9 cellular contexts compared by ENCODE assay signal in genomic region chr6:112254921-112255320, GRCh38. TPM values are rescaled to one million over a fixed set of nuclear protein-coding genes. Genes with fewer than 3 reads are reported as not detected.
DNase-seq lines count a peak whose midpoint lies in the region; ATAC-seq, FAIRE-seq and TF ChIP-seq lines count a peak whose summit lies in the region.
"Had no signal": no experiment of that assay in that cellular context is flagged by ENCODE, and none has a peak within 500 bp of the region (broad histone marks: within the 10 kb centered on the region; RNA-seq: fewer than 3 reads in every experiment).

No MANE protein-coding gene starts in this region.

- WGBS in HepG2 (ENCODE audit: low lambda C conversion rate): 22% methylated on average over 3 of the region's 3 CpGs
- WGBS in right lobe of liver (ENCODE audit: insufficient coverage, low coverage, low lambda C conversion rate, missing lambda C conversion rate): 90% methylated on average over 3 of the region's 3 CpGs

- H3K4me2 ChIP-seq in HepG2 (ENCODE audit: low read depth, low read length) (no peak overlapping the region), fibroblast of lung (ENCODE audit: extremely low read depth, insufficient read depth, low read length) (peak overlapping the region; percentile 89)

- H3K9me3 ChIP-seq in HepG2 (ENCODE audit: low read length): no peaks in the 10 kb centered on the region
- no peaks in the 10 kb centered on the region for H3K9me3 ChIP-seq in right lobe of liver
- H3K9me3 ChIP-seq in fibroblast of lung (ENCODE audit: control insufficient read depth, insufficient read depth, low read depth, low read length): no peaks in the 10 kb centered on the region

- H2AFZ ChIP-seq in HepG2 (ENCODE audit: low read length) (no peak overlapping the region), fibroblast of lung (ENCODE audit: low read length) (no peak overlapping the region)

- H3K36me3 Mint-ChIP-seq in nephron progenitor cell (ENCODE audit: low read depth): peaks cover 15% of the 10 kb centered on the region

- POLR2A ChIA-PET in HepG2 (lab: Yijun Ruan, JAX): no interaction called here

- H3K27ac ChIP-seq in HepG2 (ENCODE audit: extremely low read length, insufficient read depth, low read length) (no peak overlapping the region), right lobe of liver (peak overlapping the region in 1 of 3 donors; percentile 47), fibroblast of lung (ENCODE audit: insufficient read depth, low read length) (peak overlapping the region; percentile 91)
- H3K27ac ChIP-seq: BLaER1 had no signal

- TF ChIP-seq CTCF in HepG2 (CRISPR knock-in tag; IDR thresholded peaks at IDR 0.05) (no peak), right lobe of liver (IDR thresholded peaks at IDR 0.05) (no peak), fibroblast of lung (conservative IDR thresholded peaks at IDR 0.05 in 1 of 2, IDR thresholded peaks at IDR 0.05 in 1 of 2; ENCODE audit: low read depth in 1 of 2, low read length in 2 of 2) (no peak), nephron progenitor cell (IDR thresholded peaks at IDR 0.05) (no peak)

- H3K36me3 ChIP-seq in HepG2 (replicated peaks in 1 of 2; ENCODE audit: control insufficient read depth in 1 of 2, insufficient read depth in 2 of 2, low read length in 2 of 2): no peaks in the 10 kb centered on the region
- no peaks in the 10 kb centered on the region for H3K36me3 ChIP-seq in right lobe of liver
- peaks cover 1% of the 10 kb centered on the region for H3K36me3 ChIP-seq in fibroblast of lung (ENCODE audit: control insufficient read depth, insufficient read depth, low read length)
- H3K36me3 ChIP-seq: BLaER1 had no signal

- no TSS peak for BruUV-seq in HepG2 (replicated peaks; lab: Mats Ljungman, UMichigan)

- TF ChIP-seq POLR2A in HepG2 (IDR thresholded peaks at IDR 0.05; ENCODE audit: insufficient read depth in 1 of 2, low read depth in 2 of 2, low read length in 2 of 2): no peak
- TF ChIP-seq POLR2A in right lobe of liver (IDR thresholded peaks at IDR 0.05): no peak

- no peaks in the 10 kb centered on the region for H3K4me1 ChIP-seq in HepG2 (ENCODE audit: insufficient read depth, low read length)
- peaks cover 0 to 3% (median 0%) of the 10 kb centered on the region in 4 donors for H3K4me1 ChIP-seq in right lobe of liver
- peaks cover 9% of the 10 kb centered on the region for H3K4me1 ChIP-seq in fibroblast of lung (ENCODE audit: control insufficient read depth, extremely low read depth, insufficient read depth, low read length)

- DNase-seq in HepG2 (ENCODE audit: low spot score): no peak
- no peak for DNase-seq in right lobe of liver
- DNase-seq in fibroblast of lung (ENCODE audit: low read depth in 2 of 2): no peak
- no peak for DNase-seq in nephron progenitor cell
- no peak for DNase-seq in NAMALWA (ENCODE audit: low spot score)
- no peak for DNase-seq in GM19239 (ENCODE audit: insufficient read length, low spot score)
- DNase-seq in activated T-cell treated with anti-CD3 and anti-CD28 coated beads for 4 hours: no peak
- DNase-seq in COLO668 (lab: John Stamatoyannopoulos, UW; ENCODE audit: unreplicated experiment): no peak

- no peak overlapping the region for H3K27ac Mint-ChIP-seq in nephron progenitor cell

- H3K27me3 ChIP-seq in HepG2 (ENCODE audit: control insufficient read depth in 1 of 2, insufficient read depth in 2 of 2, low read length in 2 of 2) (peaks cover 4 to 29% of the 10 kb centered on the region in 2 experiments; a peak in 4 of 5 replicates), right lobe of liver (no peaks in the 10 kb centered on the region), fibroblast of lung (ENCODE audit: control insufficient read depth, insufficient read depth, low read length) (no peaks in the 10 kb centered on the region)

- H3K79me2 ChIP-seq in HepG2 (ENCODE audit: insufficient read depth, low read length) (no peaks in the 10 kb centered on the region), fibroblast of lung (ENCODE audit: control insufficient read depth, insufficient read depth, low read length) (peaks cover 52% of the 10 kb centered on the region)

- intact Hi-C loops in HepG2 (cut with micrococcal nuclease; ENCODE audit: unreplicated experiment) (no loop called here), right lobe of liver (cut with DNase I) (no loop called here)

- H4K20me1 ChIP-seq in HepG2 (ENCODE audit: insufficient read depth, low read length) (no peaks in the 10 kb centered on the region), fibroblast of lung (ENCODE audit: control insufficient read depth, extremely low read depth, insufficient read depth, low read length) (no peaks in the 10 kb centered on the region)
- H4K20me1 ChIP-seq: BLaER1 had no signal

- in situ Hi-C loops in HepG2 (cut with HindIII; ENCODE audit: extremely low pct_ligation_motif_present, low pct_unique_long_range_greater_than_20kb): no loop called here

- peaks cover 14% of the 10 kb centered on the region for H3K9me3 Mint-ChIP-seq in nephron progenitor cell

- TF ChIP-seq EP300 in HepG2 (IDR thresholded peaks at IDR 0.05; ENCODE audit: low read depth in 2 of 2, low read length in 2 of 2): no peak
- TF ChIP-seq EP300 in HepG2 (CRISPR knock-in tag; IDR thresholded peaks at IDR 0.05; ENCODE audit: borderline replicate concordance): no peak

- H3K4me3 ChIP-seq in HepG2 (replicated peaks in 1 of 3; ENCODE audit: insufficient read depth in 1 of 3, low read depth in 2 of 3, low read length in 3 of 3) (no peak overlapping the region), right lobe of liver (no peak overlapping the region), fibroblast of lung (replicated peaks in 1 of 4; ENCODE audit: control extremely low read depth in 1 of 4, insufficient read depth in 1 of 4, low read depth in 3 of 4, low read length in 4 of 4) (peak overlapping the region; percentile 80 to 99 (median 94))

- FAIRE-seq in HepG2 (lab: Jason Lieb, UNC): no peak
- FAIRE-seq in GM19239 (lab: Jason Lieb, UNC): no peak

- CTCF ChIA-PET in HepG2 (lab: Yijun Ruan, JAX; ENCODE audit: low intra/inter-chr PET ratio, low total read pairs): no interaction called here

- H3K4me1 Mint-ChIP-seq in nephron progenitor cell: peaks cover 47% of the 10 kb centered on the region

- H3K27me3 Mint-ChIP-seq in nephron progenitor cell (ENCODE audit: low read depth, poor library complexity): peaks cover 52% of the 10 kb centered on the region

- 0 out of 3 replicates have a peak, but pooled peaks have one; percentile 17 for ATAC-seq in HepG2
- no peak for ATAC-seq in right lobe of liver

- H3K9ac ChIP-seq in HepG2 (ENCODE audit: insufficient read depth, low read depth, low read length): no peak overlapping the region
- no peak overlapping the region for H3K9ac ChIP-seq in fibroblast of lung (ENCODE audit: insufficient read depth, low read length)
- H3K9ac ChIP-seq: BLaER1 had no signal

- TF ChIP-seq RAD21 in HepG2 (CRISPR knock-in tag; IDR thresholded peaks at IDR 0.05): no peak

- peak overlapping the region; percentile 89 for H3K4me3 Mint-ChIP-seq in nephron progenitor cell

TF ChIP-seq in HepG2, 621 proteins besides CTCF, POLR2A, EP300 and RAD21 (continues in another document):
- TF ChIP-seq REL (CRISPR knock-in tag; conservative IDR thresholded peaks at IDR 0.05) (no peak), IKZF5 (CRISPR knock-in tag; IDR thresholded peaks at IDR 0.05) (no peak), ZNF580 (CRISPR knock-in tag; IDR thresholded peaks at IDR 0.05; ENCODE audit: borderline replicate concordance, low read depth) (no peak), MXD4 (CRISPR knock-in tag; IDR thresholded peaks at IDR 0.05) (no peak), PRMT3 (CRISPR knock-in tag; IDR thresholded peaks at IDR 0.05; ENCODE audit: borderline replicate concordance, low read depth) (no peak), CC2D1A (CRISPR knock-in tag; IDR thresholded peaks at IDR 0.05) (no peak), ZNF672 (CRISPR knock-in tag; IDR thresholded peaks at IDR 0.05) (no peak)

RNA-seq across cellular contexts. Expression of gene LAMA4, which starts 0.6 kb away (rescaled TPM):
- total RNA-seq in HepG2 (2016; rRNA removed; fragmentation: Illumina TruSeq; extraction: Trizol): not detected in 2 replicates
- not detected in 2 replicates for total RNA-seq in HepG2 (2016; cell fraction: cytosol; rRNA removed; fragmentation: Illumina TruSeq; extraction: Trizol; ENCODE audit: low read depth)
- total RNA-seq in HepG2 (2016; cell fraction: insoluble cytoplasmic fraction; rRNA removed; fragmentation: Illumina TruSeq; extraction: Trizol): not detected in 2 replicates
- total RNA-seq in HepG2 (2016; cell fraction: membrane; rRNA removed; fragmentation: Illumina TruSeq; extraction: Trizol): not detected in 2 replicates
- not detected in 2 replicates for total RNA-seq in HepG2 (2016; cell fraction: nucleus; rRNA removed; fragmentation: Illumina TruSeq; extraction: Trizol)
- polyA plus RNA-seq in HepG2 (2011; rRNA removed): not detected in 2 replicates
- not detected in 2 replicates for polyA plus RNA-seq in HepG2 (2011; cell fraction: cytosol; rRNA removed)
- polyA plus RNA-seq in HepG2 (2011; cell fraction: nucleus; rRNA removed): not detected in 2 replicates
- polyA plus RNA-seq in HepG2 (2012): 0.05 TPM in 1 of 2 replicates, not detected in the other
- polyA plus RNA-seq in HepG2 (2016; cell fraction: cytosol; fragmentation: Illumina TruSeq; extraction: Trizol; ENCODE audit: low read depth): not detected in 2 replicates
- polyA plus RNA-seq in HepG2 (2016; cell fraction: insoluble cytoplasmic fraction; fragmentation: Illumina TruSeq; extraction: Trizol; ENCODE audit: low read depth): not detected in 2 replicates
- not detected in 2 replicates for polyA plus RNA-seq in HepG2 (2016; cell fraction: membrane; fragmentation: Illumina TruSeq; extraction: Trizol; ENCODE audit: low read depth)
- polyA plus RNA-seq in HepG2 (2016; cell fraction: nucleus; fragmentation: Illumina TruSeq; extraction: Trizol; ENCODE audit: insufficient read depth, low read depth): not detected in 2 replicates
- polyA minus RNA-seq in HepG2 (2011; rRNA and poly(A)+ RNA removed; ENCODE audit: low replicate concordance): 0.30 TPM in 1 of 2 replicates, not detected in the other
- polyA minus RNA-seq in HepG2 (2011; cell fraction: cytosol; rRNA and poly(A)+ RNA removed): not detected in 2 replicates
- polyA minus RNA-seq in HepG2 (2011; cell fraction: nucleus; rRNA and poly(A)+ RNA removed): not detected in 2 replicates
- total RNA-seq in right lobe of liver: 1 to 10 TPM; 2.9 to 8.3 (median 4.2) TPM
- 494 and 636 TPM in 2 replicates for total RNA-seq in fibroblast of lung
- 183 and 662 TPM in 2 replicates for polyA plus RNA-seq in fibroblast of lung
- polyA plus RNA-seq in fibroblast of lung (2012): 153 and 500 TPM in 2 replicates
- 336 and 720 TPM in 2 replicates for polyA minus RNA-seq in fibroblast of lung (ENCODE audit: low replicate concordance)

Comparison
In these comparisons a context has a peak if more than half of its experiments do, and no peak if none do; other contexts are left out.
1. H3K4me3 ChIP-seq: peak in fibroblast of lung (4 of 4); none in HepG2 (0 of 3) and right lobe of liver (0 of 3).
2. RNA of gene LAMA4, which starts 0.6 kb away (total RNA-seq): 494 to 636 TPM in fibroblast of lung; 2.9 to 8.3 TPM in right lobe of liver and not detected in HepG2; every median in the first group is over 10 times any median in the second.